Comparison of ENCODE assay signal across 8 cellular contexts in the genomic region with DNA sequence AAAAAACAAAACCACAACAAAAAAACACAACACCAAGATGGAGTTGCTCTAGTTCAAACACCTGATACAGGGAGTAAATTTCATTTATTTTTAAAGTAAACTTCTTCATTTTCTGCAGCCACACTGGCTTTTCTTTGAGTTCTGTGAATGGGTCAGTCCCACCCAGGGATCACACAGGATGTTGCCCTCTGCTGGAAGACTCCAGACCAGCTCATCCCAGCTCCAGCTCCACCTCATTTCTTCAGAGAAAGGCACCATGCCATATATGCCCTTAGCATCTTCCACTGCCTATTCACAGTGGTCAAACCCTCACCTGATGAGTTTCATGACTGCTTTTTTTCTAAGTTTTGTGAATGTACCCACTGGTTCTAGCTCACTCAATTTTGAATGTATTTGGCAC. TPM values are rescaled to one million over a fixed set of nuclear protein-coding genes. Genes with fewer than 3 reads are reported as not detected.
DNase-seq lines count a peak whose midpoint lies in the region; ATAC-seq and TF ChIP-seq lines count a peak whose summit lies in the region.

No MANE protein-coding gene starts in this region.

- intact Hi-C loops in OCI-LY7 (cut with micrococcal nuclease; ENCODE audit: unreplicated experiment): loop anchor here (1.0 to 5.0 kb wide), 2 partner anchors 154 to 544 kb away; partner anchors contain the start of genes GLIPR1L1 and PHLDA1

- H3K4me2 ChIP-seq in OCI-LY7 (ENCODE audit: low read length): no peak overlapping the region
- no peak overlapping the region for H3K4me2 ChIP-seq in fibroblast of lung (ENCODE audit: extremely low read depth, insufficient read depth, low read length)

- H3K9me3 Mint-ChIP-seq in stimulated activated naive B cell treated with anti-CD40 and anti-IgM and Interleukin-4, amounts not matched to agents 10 μg/mL and 1 μg/mL and 100 μg/mL, for 72 hours: no peaks in the 10 kb centered on the region

- H2AFZ ChIP-seq in OCI-LY7 (ENCODE audit: low read length): no peak overlapping the region
- H2AFZ ChIP-seq in fibroblast of lung (ENCODE audit: low read length): no peak overlapping the region

- CTCF ChIA-PET in OCI-LY7 (lab: Charles Lee; ENCODE audit: unreplicated experiment): no interaction called here

- H3K4me1 Mint-ChIP-seq in stimulated activated naive B cell treated with anti-CD40 and anti-IgM and Interleukin-4, amounts not matched to agents 10 μg/mL and 1 μg/mL and 100 μg/mL, for 72 hours: peaks cover 26 to 30% of the 10 kb centered on the region in 2 donors

- H3K9me3 ChIP-seq in OCI-LY7 (ENCODE audit: low read length): no peaks in the 10 kb centered on the region
- no peaks in the 10 kb centered on the region for H3K9me3 ChIP-seq in fibroblast of lung (ENCODE audit: control insufficient read depth, insufficient read depth, low read depth, low read length)
- H3K9me3 ChIP-seq in effector memory CD4-positive, alpha-beta T cell (ENCODE audit: control insufficient read depth, low read length): no peaks in the 10 kb centered on the region

- TF ChIP-seq CTCF in OCI-LY7 (conservative IDR thresholded peaks at IDR 0.05; ENCODE audit: low read length) (peak; percentile 64), fibroblast of lung (conservative IDR thresholded peaks at IDR 0.05 in 1 of 2, IDR thresholded peaks at IDR 0.05 in 1 of 2; ENCODE audit: low read depth in 1 of 2, low read length in 2 of 2) (peak; percentile 48 to 69)

- BruUV-seq in OCI-LY7 (replicated peaks; lab: Mats Ljungman, UMichigan): no TSS peak

- ATAC-seq in GM21723 (IDR thresholded peaks at IDR 0.05; ENCODE audit: unreplicated experiment) (peak; percentile 42), GM21825 (IDR thresholded peaks at IDR 0.05; ENCODE audit: unreplicated experiment) (no peak)
- ATAC-seq in stimulated activated naive B cell treated with anti-CD40 and anti-IgM and Interleukin-4, amounts not matched to agents 10 μg/mL and 1 μg/mL and 100 μg/mL, for 72 hours (replicated peaks): no peak

- no peaks in the 10 kb centered on the region for H3K9me2 ChIP-seq in OCI-LY7 (ENCODE audit: insufficient read depth, low read length)

- H3K36me3 Mint-ChIP-seq in stimulated activated naive B cell treated with anti-CD40 and anti-IgM and Interleukin-4, amounts not matched to agents 10 μg/mL and 1 μg/mL and 100 μg/mL, for 72 hours: peaks cover 5 to 26% of the 10 kb centered on the region in 2 donors

- peak overlapping the region; percentile 6 for H3K27ac Mint-ChIP-seq in stimulated activated naive B cell treated with anti-CD40 and anti-IgM and Interleukin-4, amounts not matched to agents 10 μg/mL and 1 μg/mL and 100 μg/mL, for 72 hours

- H3K4me1 ChIP-seq in OCI-LY7 (ENCODE audit: insufficient read depth, low read length, poor library complexity, severe bottlenecking) (peaks cover 5% of the 10 kb centered on the region), fibroblast of lung (ENCODE audit: control insufficient read depth, extremely low read depth, insufficient read depth, low read length) (peaks cover 7% of the 10 kb centered on the region)
- H3K4me1 ChIP-seq in effector memory CD4-positive, alpha-beta T cell (ENCODE audit: control insufficient read depth, insufficient read depth, low read length, poor library complexity, severe bottlenecking): peaks cover 31% of the 10 kb centered on the region

- no peaks in the 10 kb centered on the region for H3K27me3 ChIP-seq in fibroblast of lung (ENCODE audit: control insufficient read depth, insufficient read depth, low read length)
- H3K27me3 ChIP-seq in effector memory CD4-positive, alpha-beta T cell (replicated peaks; ENCODE audit: control insufficient read depth, insufficient read depth, low read length, poor library complexity, severe bottlenecking): no peaks in the 10 kb centered on the region

- no peak overlapping the region for H3K4me3 Mint-ChIP-seq in stimulated activated naive B cell treated with anti-CD40 and anti-IgM and Interleukin-4, amounts not matched to agents 10 μg/mL and 1 μg/mL and 100 μg/mL, for 72 hours

- H4K20me1 ChIP-seq in OCI-LY7 (ENCODE audit: insufficient read depth, low read length) (no peaks in the 10 kb centered on the region), fibroblast of lung (ENCODE audit: control insufficient read depth, extremely low read depth, insufficient read depth, low read length) (no peaks in the 10 kb centered on the region)

- H3K27ac ChIP-seq in OCI-LY7 (ENCODE audit: low read depth, low read length, poor library complexity, severe bottlenecking): no peak overlapping the region
- no peak overlapping the region for H3K27ac ChIP-seq in fibroblast of lung (ENCODE audit: insufficient read depth, low read length)
- H3K27ac ChIP-seq in effector memory CD4-positive, alpha-beta T cell (ENCODE audit: insufficient read depth, low read length, poor library complexity, severe bottlenecking): no peak overlapping the region

- no peaks in the 10 kb centered on the region for H3K27me3 Mint-ChIP-seq in stimulated activated naive B cell treated with anti-CD40 and anti-IgM and Interleukin-4, amounts not matched to agents 10 μg/mL and 1 μg/mL and 100 μg/mL, for 72 hours

- H3K36me3 ChIP-seq in OCI-LY7 (ENCODE audit: insufficient read depth, low read length) (peaks cover 9% of the 10 kb centered on the region; the same call in 1 of the 2 replicates), fibroblast of lung (ENCODE audit: control insufficient read depth, insufficient read depth, low read length) (peaks cover 3% of the 10 kb centered on the region)
- peaks cover 3% of the 10 kb centered on the region for H3K36me3 ChIP-seq in effector memory CD4-positive, alpha-beta T cell (ENCODE audit: control insufficient read depth, insufficient read depth, low read length)

- POLR2A ChIA-PET in OCI-LY7 (lab: Charles Lee): no interaction called here

- no peak overlapping the region for H3K4me3 ChIP-seq in OCI-LY7 (ENCODE audit: low read depth, low read length, poor library complexity, severe bottlenecking)
- H3K4me3 ChIP-seq in fibroblast of lung (replicated peaks in 1 of 4; ENCODE audit: control extremely low read depth in 1 of 4, insufficient read depth in 1 of 4, low read depth in 3 of 4, low read length in 4 of 4): no peak overlapping the region
- no peak overlapping the region for H3K4me3 ChIP-seq in effector memory CD4-positive, alpha-beta T cell (ENCODE audit: insufficient read depth, low read depth, low read length, poor library complexity, severe bottlenecking)

- peak; percentile 56 for DNase-seq in DMS53 (lab: John Stamatoyannopoulos, UW)
- peak; percentile 36 for DNase-seq in OCI-LY7 (ENCODE audit: low spot score)
- DNase-seq in fibroblast of lung (ENCODE audit: low read depth in 2 of 2): peak; percentile 45 to 57
- no peak for DNase-seq in stimulated activated naive B cell treated with anti-CD40 and anti-IgM and Interleukin-4, amounts not matched to agents 10 μg/mL and 1 μg/mL and 100 μg/mL, for 72 hours
- no peak for DNase-seq in central memory CD4-positive, alpha-beta T cell
- no peak for DNase-seq in effector memory CD4-positive, alpha-beta T cell

- H3K9ac ChIP-seq in fibroblast of lung (ENCODE audit: insufficient read depth, low read length): no peak overlapping the region

- no peaks in the 10 kb centered on the region for H3K79me2 ChIP-seq in OCI-LY7 (ENCODE audit: insufficient read depth, low read depth, low read length)
- H3K79me2 ChIP-seq in fibroblast of lung (ENCODE audit: control insufficient read depth, insufficient read depth, low read length): peaks cover 33% of the 10 kb centered on the region

RNA-seq across cellular contexts. Expression of gene GLIPR1, which starts 8.0 kb away (rescaled TPM):
- total RNA-seq in OCI-LY7 (2014; rRNA removed; shearing (Covaris generic)): 2.8 and 3.4 TPM in 2 replicates
- total RNA-seq in OCI-LY7 (2022): 3.3 and 4.6 TPM in 2 replicates
- total RNA-seq in fibroblast of lung: 36.0 and 59.8 TPM in 2 replicates
- polyA plus RNA-seq in fibroblast of lung: 186 and 245 TPM in 2 replicates
- 109 and 145 TPM in 2 replicates for polyA plus RNA-seq in fibroblast of lung (2012)
- polyA minus RNA-seq in fibroblast of lung (ENCODE audit: low replicate concordance): 52.4 and 58.4 TPM in 2 replicates

RNA-seq across cellular contexts. Expression of gene KRR1, which starts 22.9 kb away (rescaled TPM):
- total RNA-seq in OCI-LY7 (2014; rRNA removed; shearing (Covaris generic)): 27.6 and 44.0 TPM in 2 replicates
- total RNA-seq in OCI-LY7 (2022): 78.0 and 81.7 TPM in 2 replicates
- total RNA-seq in fibroblast of lung: 36.5 and 46.9 TPM in 2 replicates
- 49.7 and 63.6 TPM in 2 replicates for polyA plus RNA-seq in fibroblast of lung
- polyA plus RNA-seq in fibroblast of lung (2012): 32.0 and 42.3 TPM in 2 replicates
- polyA minus RNA-seq in fibroblast of lung (ENCODE audit: low replicate concordance): 0.08 and 0.37 TPM in 2 replicates

Comparison
In these comparisons a context has a peak if more than half of its experiments do, and no peak if none do; other contexts are left out.
1. DNase-seq: peak in DMS53 (single experiment), OCI-LY7 (single experiment) and fibroblast of lung (2 of 2); none in stimulated activated naive B cell treated with anti-CD40 and anti-IgM and Interleukin-4, amounts not matched to agents 10 μg/mL and 1 μg/mL and 100 μg/mL, for 72 hours (single experiment), central memory CD4-positive, alpha-beta T cell (single experiment) and effector memory CD4-positive, alpha-beta T cell (0 of 3).